ENCODE assay signal across 1 cellular context in the genomic region with DNA sequence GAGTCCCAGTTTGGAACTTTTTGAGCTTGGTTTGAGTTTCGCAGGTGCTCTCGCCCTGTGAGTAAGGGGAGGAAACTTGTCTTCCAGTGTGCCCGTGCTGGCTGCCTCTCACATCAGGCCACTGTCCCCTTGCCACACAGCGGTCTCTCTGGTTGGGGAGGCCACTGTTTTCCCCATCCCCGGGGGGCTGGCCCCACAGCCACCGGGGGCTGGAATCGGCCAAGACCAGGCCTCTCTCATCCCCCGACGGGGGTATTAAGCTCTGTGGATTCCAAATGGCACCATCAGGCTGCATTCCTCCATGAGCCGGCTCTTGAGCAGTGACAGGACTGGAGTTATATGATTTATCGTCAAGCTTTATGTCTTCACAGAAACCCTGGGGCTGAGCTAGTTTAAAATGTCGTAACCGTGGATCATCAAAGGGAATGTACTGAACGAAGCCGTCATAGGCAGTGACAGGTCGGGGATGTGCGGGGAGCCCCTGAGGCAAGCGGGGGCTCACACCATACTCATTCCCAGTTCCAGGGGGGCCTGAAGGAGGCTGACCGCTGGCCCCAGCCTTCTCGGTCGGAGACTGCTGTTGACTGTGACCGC.
TF ChIP-seq lines count a peak whose summit lies in the region.

No MANE protein-coding gene starts in this region.

TF ChIP-seq in endothelial cell of umbilical vein, 7 proteins besides CTCF, POLR2A, EP300 and RAD21 (continued from another document):
- TF ChIP-seq, protein P1, sequence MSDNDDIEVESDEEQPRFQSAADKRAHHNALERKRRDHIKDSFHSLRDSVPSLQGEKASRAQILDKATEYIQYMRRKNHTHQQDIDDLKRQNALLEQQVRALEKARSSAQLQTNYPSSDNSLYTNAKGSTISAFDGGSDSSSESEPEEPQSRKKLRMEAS (IDR thresholded peaks at IDR 0.05; ENCODE audit: insufficient read depth, insufficient read length), result no peak
- TF ChIP-seq POLR2AphosphoS5 (IDR thresholded peaks at IDR 0.05; ENCODE audit: insufficient read depth, low read depth, low read length) (no peak), GATA2 (IDR thresholded peaks at IDR 0.05; ENCODE audit: insufficient read depth, insufficient read length, low read depth, low read length) (no peak)
